In genomic region chr3:81684739-81685395, GRCh38 we compare ENCODE assay signal across 1 cellular context.
A peak's percentile ranks its signal among the peaks of the same experiment; 100 is the strongest.
TF ChIP-seq lines count a peak whose summit lies in the region.

No MANE protein-coding gene starts in this region.

TF ChIP-seq in K562, 482 proteins besides CTCF, POLR2A, EP300 and RAD21 (continued from another document and continues in another):
- TF ChIP-seq ZNF133 (CRISPR knock-in tag; IDR thresholded peaks at IDR 0.05) (no peak), CHD1 (IDR thresholded peaks at IDR 0.05; ENCODE audit: low read length) (no peak), XRCC5 (IDR thresholded peaks at IDR 0.05; ENCODE audit: low read depth, low read length) (no peak), NFE2 (IDR thresholded peaks at IDR 0.05; ENCODE audit: low read depth) (peak; percentile 80), CAMTA2 (CRISPR knock-in tag; conservative IDR thresholded peaks at IDR 0.05) (no peak), LCOR (CRISPR knock-in tag; IDR thresholded peaks at IDR 0.05) (no peak), JUND (IDR thresholded peaks at IDR 0.05; ENCODE audit: borderline replicate concordance, low read depth, low read length) (peak; percentile 69; the same call in 1 of the 2 replicates), JUND (tag; IDR thresholded peaks at IDR 0.05; ENCODE audit: borderline replicate concordance, low read depth, low read length) (peak; percentile 58; the same call in 1 of the 3 replicates), MXD1 (CRISPR knock-in tag; IDR thresholded peaks at IDR 0.05; ENCODE audit: borderline replicate concordance, poor library complexity, severe bottlenecking) (no peak), FOXP1 (CRISPR knock-in tag; IDR thresholded peaks at IDR 0.05) (no peak), RNF219 (CRISPR knock-in tag; IDR thresholded peaks at IDR 0.05) (no peak), MAFK (IDR thresholded peaks at IDR 0.05; ENCODE audit: low read length) (peak; percentile 55; the same call in 1 of the 2 replicates), MTA3 (IDR thresholded peaks at IDR 0.05; ENCODE audit: borderline replicate concordance) (no peak), ZFP91 (CRISPR knock-in tag; IDR thresholded peaks at IDR 0.05) (no peak), CEBPG (CRISPR knock-in tag; IDR thresholded peaks at IDR 0.05) (no peak), CEBPG (tag; conservative IDR thresholded peaks at IDR 0.05 in 1 of 2, IDR thresholded peaks at IDR 0.05 in 1 of 2) (no peak), PKNOX1 (IDR thresholded peaks at IDR 0.05) (peak; percentile 59), THAP12 (CRISPR knock-in tag; IDR thresholded peaks at IDR 0.05) (no peak), ETS1 (conservative IDR thresholded peaks at IDR 0.05; ENCODE audit: control insufficient read depth, low read depth, low read length) (no peak), THRAP3 (IDR thresholded peaks at IDR 0.05; ENCODE audit: borderline replicate concordance) (no peak), EGR1 (conservative IDR thresholded peaks at IDR 0.05) (no peak), U2AF2 (optimal IDR thresholded peaks at IDR 0.05; ENCODE audit: low read depth, low read length) (no peak), ELF2 (CRISPR knock-in tag; IDR thresholded peaks at IDR 0.05) (no peak), ZNF274 (IDR thresholded peaks at IDR 0.05; ENCODE audit: borderline replicate concordance, low read depth, low read length) (no peak), ZFPM2 (CRISPR knock-in tag; IDR thresholded peaks at IDR 0.05) (no peak), TAL1 (IDR thresholded peaks at IDR 0.05) (no peak), ZNF197 (CRISPR knock-in tag; IDR thresholded peaks at IDR 0.05; ENCODE audit: low read depth) (no peak), ZNF41 (CRISPR knock-in tag; conservative IDR thresholded peaks at IDR 0.05) (no peak), TRIM24 (IDR thresholded peaks at IDR 0.05) (no peak), CUX1 (CRISPR knock-in tag; IDR thresholded peaks at IDR 0.05) (no peak), NCOA2 (IDR thresholded peaks at IDR 0.05; ENCODE audit: partially characterized antibody in 2 of 2) (no peak), MEF2A (IDR thresholded peaks at IDR 0.05; ENCODE audit: control insufficient read depth, low read depth, low read length) (no peak), OTX1 (CRISPR knock-in tag; IDR thresholded peaks at IDR 0.05) (no peak), KLF13 (tag; IDR thresholded peaks at IDR 0.05; ENCODE audit: borderline replicate concordance, low read depth) (no peak), IFI16 (CRISPR knock-in tag; IDR thresholded peaks at IDR 0.05) (no peak), ILF3 (IDR thresholded peaks at IDR 0.05; ENCODE audit: borderline replicate concordance) (no peak), KLF16 (IDR thresholded peaks at IDR 0.05) (no peak), NR2F6 (CRISPR knock-in tag; IDR thresholded peaks at IDR 0.05) (no peak), CTCFL (IDR thresholded peaks at IDR 0.05; ENCODE audit: borderline replicate concordance, insufficient read depth, low read depth, low read length, poor library complexity, severe bottlenecking) (no peak), ATF3 (IDR thresholded peaks at IDR 0.05) (peak; percentile 50), ATF3 (CRISPR knock-in tag; conservative IDR thresholded peaks at IDR 0.05) (no peak), FUS (optimal IDR thresholded peaks at IDR 0.05; ENCODE audit: low read depth, low read length) (no peak), FOXO4 (CRISPR knock-in tag; IDR thresholded peaks at IDR 0.05) (no peak), ZNF778 (CRISPR knock-in tag; IDR thresholded peaks at IDR 0.05) (no peak), ZFP1 (CRISPR knock-in tag; IDR thresholded peaks at IDR 0.05) (no peak), TSC22D4 (tag; IDR thresholded peaks at IDR 0.05) (no peak), THAP7 (CRISPR knock-in tag; IDR thresholded peaks at IDR 0.05) (no peak), ZNF384 (IDR thresholded peaks at IDR 0.05; ENCODE audit: low read depth, low read length) (no peak)
